Comparison of ENCODE assay signal across 8 cellular contexts in the genomic region with DNA sequence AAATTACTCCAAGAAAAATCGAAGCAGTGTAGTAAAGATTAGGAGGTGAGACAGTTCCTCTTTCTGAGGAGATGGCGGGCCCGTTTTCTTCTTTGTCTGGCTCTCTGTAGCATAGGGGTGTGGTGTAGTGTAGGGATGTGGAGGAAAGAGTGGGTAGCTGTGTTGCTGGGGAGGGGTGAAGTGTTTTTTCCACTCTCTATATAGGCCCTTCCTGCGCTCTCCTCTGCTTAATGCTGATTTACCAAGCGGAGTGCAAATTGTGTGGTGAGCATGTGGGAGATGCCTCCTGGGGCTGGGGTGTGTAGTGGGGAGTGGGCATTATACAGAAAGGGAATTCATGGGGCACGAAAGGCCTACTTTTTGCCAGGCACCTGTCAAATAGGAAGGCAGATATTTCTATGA.
DNase-seq lines count a peak whose midpoint lies in the region; ATAC-seq, FAIRE-seq and TF ChIP-seq lines count a peak whose summit lies in the region.

No MANE protein-coding gene starts in this region.

- H3K9me3 Mint-ChIP-seq in progenitor cell of endocrine pancreas (ENCODE audit: low read depth): no peaks in the 10 kb centered on the region

- no peaks in the 10 kb centered on the region for H3K27me3 Mint-ChIP-seq in progenitor cell of endocrine pancreas

- TF ChIP-seq POLR2A in GM12891 (IDR thresholded peaks at IDR 0.05; ENCODE audit: low read depth, low read length): peak; percentile 58; the same call in 1 of the 2 replicates

- H3K27ac Mint-ChIP-seq in progenitor cell of endocrine pancreas: peak overlapping the region; percentile 73

- H3K4me3 Mint-ChIP-seq in progenitor cell of endocrine pancreas (ENCODE audit: low read depth): no peak overlapping the region

- peak; percentile 23 for ATAC-seq in HG02938 (IDR thresholded peaks at IDR 0.05; ENCODE audit: unreplicated experiment)
- ATAC-seq in GM21390 (IDR thresholded peaks at IDR 0.05; ENCODE audit: unreplicated experiment): no peak
- ATAC-seq in GM19324 (IDR thresholded peaks at IDR 0.05; ENCODE audit: low FRiP score, unreplicated experiment): no peak

- peaks cover 35% of the 10 kb centered on the region for H3K4me1 Mint-ChIP-seq in progenitor cell of endocrine pancreas (ENCODE audit: low read depth)

- DNase-seq in GM12891 (ENCODE audit: insufficient read length, low spot score) (no peak), progenitor cell of endocrine pancreas (ENCODE audit: low spot score, unreplicated experiment) (no peak), DMS53 (lab: John Stamatoyannopoulos, UW) (no peak), GF-D8 (lab: John Stamatoyannopoulos, UW) (no peak)
- peak; percentile 39 for DNase-seq in activated CD8-positive, alpha-beta memory T cell treated with anti-CD3 and anti-CD28 coated beads, Interleukin-2, amount 50 U/mL, for 1 hour (ENCODE audit: extremely low read depth)

- no peak for TF ChIP-seq CTCF in progenitor cell of endocrine pancreas (IDR thresholded peaks at IDR 0.05; ENCODE audit: unreplicated experiment)

- peaks cover 8% of the 10 kb centered on the region for H3K36me3 Mint-ChIP-seq in progenitor cell of endocrine pancreas (ENCODE audit: insufficient read depth)

- FAIRE-seq in GM12891 (lab: Jason Lieb, UNC): no peak

TF ChIP-seq in GM12891, 5 proteins besides CTCF, POLR2A, EP300 and RAD21:
- TF ChIP-seq PAX5 (IDR thresholded peaks at IDR 0.05; ENCODE audit: insufficient read depth, low read length, severe bottlenecking): no peak
- TF ChIP-seq TAF1 (IDR thresholded peaks at IDR 0.05; ENCODE audit: low read depth, low read length): peak; percentile 47; the same call in 1 of the 2 replicates
- TF ChIP-seq POU2F2 (IDR thresholded peaks at IDR 0.05; ENCODE audit: low read depth, low read length): peak; percentile 55; the same call in 1 of the 2 replicates
- peak; percentile 38; the same call in 1 of the 2 replicates for TF ChIP-seq POLR2AphosphoS5 (IDR thresholded peaks at IDR 0.05; ENCODE audit: low read depth, low read length)
- TF ChIP-seq SPI1 (IDR thresholded peaks at IDR 0.05; ENCODE audit: low read depth, low read length): peak; percentile 96
